Comparison of ENCODE assay signal across 2 cellular contexts in the genomic region with DNA sequence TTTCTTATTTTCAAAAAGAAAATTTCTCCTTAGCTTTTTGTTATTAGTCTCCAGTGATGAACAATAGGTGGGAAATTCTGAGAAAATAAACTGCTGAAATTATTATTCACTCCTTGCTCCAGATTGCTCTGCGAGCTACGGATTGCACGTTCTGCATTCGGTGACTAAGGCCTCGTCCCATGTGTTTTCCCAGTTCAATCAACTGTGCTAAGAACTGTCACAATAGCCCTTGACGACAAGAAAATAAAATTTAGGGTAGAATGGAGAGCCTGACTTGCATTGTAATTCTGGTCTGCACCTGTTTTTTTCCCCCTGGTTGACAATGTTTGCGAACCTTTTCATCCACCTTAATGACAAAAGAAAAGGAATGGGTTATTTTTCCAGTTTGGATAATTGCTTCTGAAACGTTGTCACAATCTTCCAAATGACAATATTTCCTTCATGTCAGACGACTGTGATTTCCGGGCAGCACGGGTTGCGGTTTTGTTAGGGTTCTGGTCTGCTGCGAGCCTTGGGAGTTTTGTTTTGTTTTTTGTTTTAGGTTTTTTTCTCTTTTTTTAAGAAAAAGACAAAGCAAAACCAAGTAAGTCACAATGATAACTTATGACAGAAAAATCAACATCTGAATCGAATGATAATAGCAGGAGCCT.
TF ChIP-seq lines count a peak whose summit lies in the region.

No MANE protein-coding gene starts in this region.

TF ChIP-seq in SK-N-SH, 30 proteins besides CTCF, POLR2A, EP300 and RAD21:
- TF ChIP-seq, protein P1, sequence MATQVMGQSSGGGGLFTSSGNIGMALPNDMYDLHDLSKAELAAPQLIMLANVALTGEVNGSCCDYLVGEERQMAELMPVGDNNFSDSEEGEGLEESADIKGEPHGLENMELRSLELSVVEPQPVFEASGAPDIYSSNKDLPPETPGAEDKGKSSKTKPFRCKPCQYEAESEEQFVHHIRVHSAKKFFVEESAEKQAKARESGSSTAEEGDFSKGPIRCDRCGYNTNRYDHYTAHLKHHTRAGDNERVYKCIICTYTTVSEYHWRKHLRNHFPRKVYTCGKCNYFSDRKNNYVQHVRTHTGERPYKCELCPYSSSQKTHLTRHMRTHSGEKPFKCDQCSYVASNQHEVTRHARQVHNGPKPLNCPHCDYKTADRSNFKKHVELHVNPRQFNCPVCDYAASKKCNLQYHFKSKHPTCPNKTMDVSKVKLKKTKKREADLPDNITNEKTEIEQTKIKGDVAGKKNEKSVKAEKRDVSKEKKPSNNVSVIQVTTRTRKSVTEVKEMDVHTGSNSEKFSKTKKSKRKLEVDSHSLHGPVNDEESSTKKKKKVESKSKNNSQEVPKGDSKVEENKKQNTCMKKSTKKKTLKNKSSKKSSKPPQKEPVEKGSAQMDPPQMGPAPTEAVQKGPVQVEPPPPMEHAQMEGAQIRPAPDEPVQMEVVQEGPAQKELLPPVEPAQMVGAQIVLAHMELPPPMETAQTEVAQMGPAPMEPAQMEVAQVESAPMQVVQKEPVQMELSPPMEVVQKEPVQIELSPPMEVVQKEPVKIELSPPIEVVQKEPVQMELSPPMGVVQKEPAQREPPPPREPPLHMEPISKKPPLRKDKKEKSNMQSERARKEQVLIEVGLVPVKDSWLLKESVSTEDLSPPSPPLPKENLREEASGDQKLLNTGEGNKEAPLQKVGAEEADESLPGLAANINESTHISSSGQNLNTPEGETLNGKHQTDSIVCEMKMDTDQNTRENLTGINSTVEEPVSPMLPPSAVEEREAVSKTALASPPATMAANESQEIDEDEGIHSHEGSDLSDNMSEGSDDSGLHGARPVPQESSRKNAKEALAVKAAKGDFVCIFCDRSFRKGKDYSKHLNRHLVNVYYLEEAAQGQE (IDR thresholded peaks at IDR 0.05; ENCODE audit: low read depth, low read length), result no peak
- no peak for TF ChIP-seq CHD2 (IDR thresholded peaks at IDR 0.05; ENCODE audit: low read length, partially characterized antibody)

TF ChIP-seq in neural cell, 6 proteins besides CTCF, POLR2A, EP300 and RAD21 (continued from another document):
- TF ChIP-seq TAF1 (IDR thresholded peaks at IDR 0.05; ENCODE audit: low read depth), result no peak
